ENCODE assay signal across 8 cellular contexts in genomic region chrX:55160685-55161552, GRCh38. TPM values are rescaled to one million over a fixed set of nuclear protein-coding genes. Genes with fewer than 3 reads are reported as not detected.
DNase-seq lines count a peak whose midpoint lies in the region; ATAC-seq and TF ChIP-seq lines count a peak whose summit lies in the region.

No MANE protein-coding gene starts in this region.

- DNase-seq in CD4-positive, CD25-positive, alpha-beta regulatory T cell: peak; percentile 84 to 93 (median 91)
- DNase-seq in NCI-H526 treated with DMSO at 0.1 percent for 48 hours (lab: John Stamatoyannopoulos, UW) (peak; percentile 91), left lung (peak; percentile 91 to 94)
- DNase-seq in activated CD4-positive, alpha-beta T cell treated with anti-CD3 and anti-CD28 coated beads, Interleukin-2, amount 50 U/mL, for 1 hour: peak; percentile 90
- peak; percentile 80 for DNase-seq in stimulated activated CD4-positive, alpha-beta T cell treated with anti-CD3 and anti-CD28 coated beads, Interleukin-2, amount 100 ng/mL, for 4 hours (ENCODE audit: low read depth)

- no peaks in the 10 kb centered on the region for H3K36me3 Mint-ChIP-seq in CD4-positive, CD25-positive, alpha-beta regulatory T cell
- H3K36me3 Mint-ChIP-seq in dendritic cell treated with granulocyte-macrophage colony-stimulating factor and Interleukin-4, amounts not matched to agents 40 ng/mL and 50 ng/mL, for 4 days (ENCODE audit: low read depth): peaks cover 5% of the 10 kb centered on the region

- H3K4me3 ChIP-seq in CD4-positive, CD25-positive, alpha-beta regulatory T cell (ENCODE audit: low read depth, low read length): peak overlapping the region; percentile 91
- peak overlapping the region; percentile 24 to 49 for H3K4me3 ChIP-seq in left lung

- ATAC-seq in CD4-positive, CD25-positive, alpha-beta regulatory T cell (ENCODE audit: low read depth in 2 of 2): peak; percentile 84 to 85
- ATAC-seq in GM19372 (IDR thresholded peaks at IDR 0.05; ENCODE audit: low read depth, unreplicated experiment) (peak; percentile 92), HG03521 (IDR thresholded peaks at IDR 0.05; ENCODE audit: unreplicated experiment) (peak; percentile 89), left lung (peak; percentile 99)

- H3K27me3 ChIP-seq in CD4-positive, CD25-positive, alpha-beta regulatory T cell (ENCODE audit: control insufficient read depth, insufficient read depth, low read length): no peaks in the 10 kb centered on the region
- peaks cover 0 to 7% of the 10 kb centered on the region in 2 donors for H3K27me3 ChIP-seq in left lung

- peak overlapping the region; percentile 91 for H3K27ac ChIP-seq in CD4-positive, CD25-positive, alpha-beta regulatory T cell (ENCODE audit: insufficient read depth, low read length, poor library complexity, severe bottlenecking)
- peak overlapping the region; percentile 83 to 88 for H3K27ac ChIP-seq in left lung

- H3K27ac Mint-ChIP-seq in CD4-positive, CD25-positive, alpha-beta regulatory T cell: peak overlapping the region; percentile 97 to 99 (median 97)
- H3K27ac Mint-ChIP-seq in dendritic cell treated with granulocyte-macrophage colony-stimulating factor and Interleukin-4, amounts not matched to agents 40 ng/mL and 50 ng/mL, for 4 days: peak overlapping the region; percentile 87

- H3K4me3 Mint-ChIP-seq in CD4-positive, CD25-positive, alpha-beta regulatory T cell: peak overlapping the region; percentile 90 to 99 (median 95)
- H3K4me3 Mint-ChIP-seq in dendritic cell treated with granulocyte-macrophage colony-stimulating factor and Interleukin-4, amounts not matched to agents 40 ng/mL and 50 ng/mL, for 4 days: peak overlapping the region; percentile 86

- H3K4me1 ChIP-seq in CD4-positive, CD25-positive, alpha-beta regulatory T cell (ENCODE audit: control insufficient read depth, insufficient read depth, low read length, poor library complexity, severe bottlenecking): no peaks in the 10 kb centered on the region
- no peaks in the 10 kb centered on the region for H3K4me1 ChIP-seq in left lung

- no peaks in the 10 kb centered on the region for H3K9me3 ChIP-seq in CD4-positive, CD25-positive, alpha-beta regulatory T cell (ENCODE audit: control insufficient read depth in 2 of 2, low read length in 2 of 2)
- no peaks in the 10 kb centered on the region for H3K9me3 ChIP-seq in left lung

- TF ChIP-seq CTCF in left lung (IDR thresholded peaks at IDR 0.05): no peak

- H3K27me3 Mint-ChIP-seq in CD4-positive, CD25-positive, alpha-beta regulatory T cell: peaks cover 19% of the 10 kb centered on the region
- H3K27me3 Mint-ChIP-seq in dendritic cell treated with granulocyte-macrophage colony-stimulating factor and Interleukin-4, amounts not matched to agents 40 ng/mL and 50 ng/mL, for 4 days: peaks cover 12% of the 10 kb centered on the region

- no peaks in the 10 kb centered on the region for H3K36me3 ChIP-seq in CD4-positive, CD25-positive, alpha-beta regulatory T cell (ENCODE audit: control insufficient read depth, insufficient read depth, low read length)
- no peaks in the 10 kb centered on the region for H3K36me3 ChIP-seq in left lung

- H3K9me3 Mint-ChIP-seq in CD4-positive, CD25-positive, alpha-beta regulatory T cell: no peaks in the 10 kb centered on the region
- H3K9me3 Mint-ChIP-seq in dendritic cell treated with granulocyte-macrophage colony-stimulating factor and Interleukin-4, amounts not matched to agents 40 ng/mL and 50 ng/mL, for 4 days: no peaks in the 10 kb centered on the region

- peaks cover 0 to 27% (median 9%) of the 10 kb centered on the region in 4 donors for H3K4me1 Mint-ChIP-seq in CD4-positive, CD25-positive, alpha-beta regulatory T cell
- peaks cover 10% of the 10 kb centered on the region for H3K4me1 Mint-ChIP-seq in dendritic cell treated with granulocyte-macrophage colony-stimulating factor and Interleukin-4, amounts not matched to agents 40 ng/mL and 50 ng/mL, for 4 days (ENCODE audit: low read depth)

- intact Hi-C loops in dendritic cell treated with granulocyte-macrophage colony-stimulating factor and Interleukin-4, amounts not matched to agents 40 ng/mL and 50 ng/mL, for 4 days (cut with micrococcal nuclease): no loop called here
- intact Hi-C loops in left lung (cut with DNase I): no loop called here

RNA-seq across cellular contexts. Expression of gene PAGE5, which starts 59.2 kb away (rescaled TPM):
- not detected for total RNA-seq in CD4-positive, CD25-positive, alpha-beta regulatory T cell
- polyA plus RNA-seq in CD4-positive, CD25-positive, alpha-beta regulatory T cell: 1 to 10 TPM in 2 of 4 donors, under 1 TPM in 1, not detected in 1; 0.66 to 3.3 (median 2.6) TPM
- total RNA-seq in left lung: not detected

Comparison
In these comparisons a context has a peak if more than half of its experiments do, and no peak if none do; other contexts are left out.
1. Peak in every context shown above with its lines: DNase-seq, ATAC-seq, H3K4me3 ChIP-seq and H3K27ac ChIP-seq.